25 cellular contexts compared by ENCODE assay signal in genomic region chr3:66395635-66396034, GRCh38.
DNase-seq lines count a peak whose midpoint lies in the region; TF ChIP-seq lines count a peak whose summit lies in the region.
"Had no signal": no experiment of that assay in that cellular context is flagged by ENCODE, and none has a peak within 500 bp of the region (broad histone marks: within the 10 kb centered on the region; RNA-seq: fewer than 3 reads in every experiment).

No MANE protein-coding gene starts in this region.

- H3K4me3 Mint-ChIP-seq in CD8-positive, alpha-beta memory T cell: no peak overlapping the region
- H3K4me3 Mint-ChIP-seq in activated naive CD8-positive, alpha-beta T cell treated with anti-CD3 and anti-CD28 coated beads for 36 hours: no peak overlapping the region
- H3K4me3 Mint-ChIP-seq: activated naive CD4-positive, alpha-beta T cell treated with anti-CD3 and anti-CD28 coated beads for 36 hours; activated T-cell treated with anti-CD3 and anti-CD28 coated beads, Interleukin-2, amount 50 U/mL, for 24 hours had no signal

- H3K9me3 Mint-ChIP-seq in CD8-positive, alpha-beta memory T cell: no peaks in the 10 kb centered on the region
- peaks cover 4% of the 10 kb centered on the region for H3K9me3 Mint-ChIP-seq in activated naive CD8-positive, alpha-beta T cell treated with anti-CD3 and anti-CD28 coated beads for 36 hours
- H3K9me3 Mint-ChIP-seq: activated naive CD4-positive, alpha-beta T cell treated with anti-CD3 and anti-CD28 coated beads for 36 hours; activated T-cell treated with anti-CD3 and anti-CD28 coated beads, Interleukin-2, amount 50 U/mL, for 24 hours; natural killer cell had no signal

- no peak overlapping the region for H3K27ac ChIP-seq in CD8-positive, alpha-beta memory T cell (ENCODE audit: low read depth, low read length)
- H3K27ac ChIP-seq in ascending aorta: peak overlapping the region; percentile 75 to 81
- peak overlapping the region in 4 of 5 donors; percentile 38 to 83 (median 66) for H3K27ac ChIP-seq in stomach
- H3K27ac ChIP-seq in smooth muscle cell (ENCODE audit: low read depth): no peak overlapping the region
- H3K27ac ChIP-seq: left lung, ovary, uterus had no signal

- peaks cover 35% of the 10 kb centered on the region for H3K4me1 ChIP-seq in CD8-positive, alpha-beta memory T cell (ENCODE audit: insufficient read depth, low read length)
- H3K4me1 ChIP-seq in ascending aorta (peaks cover 20 to 51% of the 10 kb centered on the region in 2 donors), stomach (peaks cover 20 to 64% (median 42%) of the 10 kb centered on the region in 4 donors), smooth muscle cell (ENCODE audit: low read depth) (peaks cover 9% of the 10 kb centered on the region)
- H3K4me1 ChIP-seq: left lung had no signal

- peaks cover 9 to 85% (median 12%) of the 10 kb centered on the region in 3 donors for H3K36me3 Mint-ChIP-seq in CD8-positive, alpha-beta memory T cell
- peaks cover 21% of the 10 kb centered on the region for H3K36me3 Mint-ChIP-seq in activated naive CD8-positive, alpha-beta T cell treated with anti-CD3 and anti-CD28 coated beads for 36 hours
- H3K36me3 Mint-ChIP-seq: natural killer cell had no signal

- peak overlapping the region in 5 of 8 donors; percentile 24 to 99 (median 95) for H3K27ac Mint-ChIP-seq in CD8-positive, alpha-beta memory T cell
- no peak overlapping the region for H3K27ac Mint-ChIP-seq in activated naive CD8-positive, alpha-beta T cell treated with anti-CD3 and anti-CD28 coated beads for 36 hours
- H3K27ac Mint-ChIP-seq: activated naive CD4-positive, alpha-beta T cell treated with anti-CD3 and anti-CD28 coated beads for 36 hours had no signal

- no peaks in the 10 kb centered on the region for H3K79me2 ChIP-seq in smooth muscle cell (ENCODE audit: low read depth)

- TF ChIP-seq POLR2A in stomach (IDR thresholded peaks at IDR 0.05): no peak

- H3K27me3 ChIP-seq in CD8-positive, alpha-beta memory T cell (ENCODE audit: insufficient read depth, low read length, poor library complexity, severe bottlenecking): no peaks in the 10 kb centered on the region
- H3K27me3 ChIP-seq in ascending aorta (no peaks in the 10 kb centered on the region), stomach (no peaks in the 10 kb centered on the region), smooth muscle cell (ENCODE audit: low read depth) (no peaks in the 10 kb centered on the region)
- H3K27me3 ChIP-seq: left lung, ovary, uterus had no signal

- CTCF ChIA-PET in CD8-positive, alpha-beta memory T cell (lab: Charles Lee): interaction anchor here (3.4 kb wide), 1 partner anchor 18 kb away, joined by 17 read pairs; no protein-coding TSS in a partner anchor

- TF ChIP-seq CTCF in ascending aorta (IDR thresholded peaks at IDR 0.05) (no peak), stomach (IDR thresholded peaks at IDR 0.05) (no peak), smooth muscle cell (IDR thresholded peaks at IDR 0.05; ENCODE audit: borderline replicate concordance, insufficient read depth, poor library complexity, severe bottlenecking) (no peak)

- no peak for TF ChIP-seq EP300 in stomach (IDR thresholded peaks at IDR 0.05)

- no peaks in the 10 kb centered on the region for H3K27me3 Mint-ChIP-seq in CD8-positive, alpha-beta memory T cell
- no peaks in the 10 kb centered on the region for H3K27me3 Mint-ChIP-seq in activated naive CD8-positive, alpha-beta T cell treated with anti-CD3 and anti-CD28 coated beads for 36 hours
- H3K27me3 Mint-ChIP-seq: activated T-cell treated with anti-CD3 and anti-CD28 coated beads, Interleukin-2, amount 50 U/mL, for 24 hours; T-cell had no signal

- POLR2A ChIA-PET in CD8-positive, alpha-beta memory T cell (lab: Charles Lee): no interaction called here

- no peaks in the 10 kb centered on the region for H3F3A ChIP-seq in smooth muscle cell (ENCODE audit: low read depth)

- WGBS in stomach, 5 donors: 87 to 94% (median 92%) methylated on average over 9 to 10 of the region's 10 CpGs
- WGBS in smooth muscle cell (ENCODE audit: low lambda C conversion rate): 95% methylated on average over 10 of the region's 10 CpGs

- no peaks in the 10 kb centered on the region for H4K20me1 ChIP-seq in smooth muscle cell (ENCODE audit: low read depth)

- H3K4me3 ChIP-seq in CD8-positive, alpha-beta memory T cell (ENCODE audit: low read length): no peak overlapping the region
- H3K4me3 ChIP-seq in ascending aorta (no peak overlapping the region), stomach (no peak overlapping the region), smooth muscle cell (no peak overlapping the region)
- H3K4me3 ChIP-seq: left lung, ovary, uterus had no signal

- no peak overlapping the region for H3K4me2 ChIP-seq in smooth muscle cell

- peaks cover 7% of the 10 kb centered on the region for H3K36me3 ChIP-seq in CD8-positive, alpha-beta memory T cell (ENCODE audit: insufficient read depth, low read length)
- peaks cover 21 to 35% of the 10 kb centered on the region in 2 donors for H3K36me3 ChIP-seq in ascending aorta
- peaks cover 41 to 99% (median 92%) of the 10 kb centered on the region in 4 donors for H3K36me3 ChIP-seq in stomach
- no peaks in the 10 kb centered on the region for H3K36me3 ChIP-seq in smooth muscle cell (ENCODE audit: low read depth)
- H3K36me3 ChIP-seq: ovary, uterus had no signal

- H3K9ac ChIP-seq in smooth muscle cell (ENCODE audit: low read depth): no peak overlapping the region

- H3K9me3 ChIP-seq in CD8-positive, alpha-beta memory T cell (ENCODE audit: low read length): no peaks in the 10 kb centered on the region
- no peaks in the 10 kb centered on the region for H3K9me3 ChIP-seq in ascending aorta
- no peaks in the 10 kb centered on the region for H3K9me3 ChIP-seq in stomach
- H3K9me3 ChIP-seq in smooth muscle cell (replicated peaks; ENCODE audit: low read depth): no peaks in the 10 kb centered on the region
- H3K9me3 ChIP-seq: left lung, ovary, uterus had no signal

- H3K4me1 Mint-ChIP-seq in CD8-positive, alpha-beta memory T cell: peaks cover 39 to 47% (median 47%) of the 10 kb centered on the region in 3 donors
- H3K4me1 Mint-ChIP-seq in activated naive CD8-positive, alpha-beta T cell treated with anti-CD3 and anti-CD28 coated beads for 36 hours: peaks cover 28% of the 10 kb centered on the region

- intact Hi-C loops in ascending aorta (cut with DNase I): loop anchor here (2.0 kb wide), 1 partner anchor 105 kb away; the partner anchor contains the start of gene LRIG1
- intact Hi-C loops in stomach (cut with DNase I; ENCODE audit: low total_unique reads): no loop called here

- H2AFZ ChIP-seq in smooth muscle cell (ENCODE audit: low read depth): no peak overlapping the region

- no peak for DNase-seq in CD8-positive, alpha-beta memory T cell
- peak in 1 of 2 donors; percentile 39 for DNase-seq in ascending aorta (ENCODE audit: low spot score in 2 of 2)
- DNase-seq in islet precursor cell: peak; percentile 39
- no peak for DNase-seq in stomach
- DNase-seq in smooth muscle cell (lab: John Stamatoyannopoulos, UW; ENCODE audit: unreplicated experiment): no peak
- DNase-seq in activated CD8-positive, alpha-beta memory T cell treated with anti-CD3 and anti-CD28 coated beads, Interleukin-2, amount 50 U/mL, for 4 hours: no peak
- no peak for DNase-seq in activated naive CD8-positive, alpha-beta T cell treated with anti-CD3 and anti-CD28 coated beads for 36 hours
- no peak for DNase-seq in HUDEP-2 (lab: John Stamatoyannopoulos, UW; ENCODE audit: unreplicated experiment in 76 of 76)
- DNase-seq: ACHN; activated CD8-positive, alpha-beta memory T cell treated with anti-CD3 and anti-CD28 coated beads for 24 hours; activated naive CD4-positive, alpha-beta T cell treated with anti-CD3 and anti-CD28 coated beads for 36 hours; DMS79 treated with DMSO at 0.1 percent for 48 hours; effector CD4-positive, alpha-beta T cell; Kasumi-1; MV-4-11; natural killer cell; NCI-H146; NCI-H2171; NCI-H510A treated with DMSO at 0.1 percent for 48 hours; ovary; right cardiac atrium; T-cell; uterus had no signal

Comparison
In these comparisons a context has a peak if more than half of its experiments do, and no peak if none do; other contexts are left out.
1. H3K27ac ChIP-seq: peak in ascending aorta (2 of 2) and stomach (4 of 5); none in CD8-positive, alpha-beta memory T cell (single experiment) and smooth muscle cell (single experiment).